1 cellular context compared by ENCODE assay signal in the genomic region with DNA sequence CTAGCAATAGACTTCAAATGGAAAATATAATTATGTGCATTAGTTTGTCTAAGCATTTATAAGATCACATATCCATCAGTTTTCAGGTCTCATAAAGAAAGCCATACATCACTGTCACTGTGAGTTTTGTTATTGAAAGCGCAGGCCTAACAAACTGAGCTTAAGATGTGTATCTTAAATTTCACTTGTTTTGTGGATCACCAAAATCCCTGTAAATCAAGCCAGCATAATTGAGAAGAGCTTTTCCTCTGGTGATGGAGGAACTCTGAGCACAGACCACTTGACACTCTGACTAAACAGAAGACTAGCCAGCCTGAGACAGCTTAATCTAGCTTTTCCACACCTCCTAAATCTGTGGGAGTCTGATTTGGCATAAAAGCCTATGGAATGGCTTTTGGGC.
TF ChIP-seq lines count a peak whose summit lies in the region.

No MANE protein-coding gene starts in this region.

TF ChIP-seq in H1, 55 proteins besides CTCF, POLR2A, EP300 and RAD21 (continued from another document):
- TF ChIP-seq, protein P1, sequence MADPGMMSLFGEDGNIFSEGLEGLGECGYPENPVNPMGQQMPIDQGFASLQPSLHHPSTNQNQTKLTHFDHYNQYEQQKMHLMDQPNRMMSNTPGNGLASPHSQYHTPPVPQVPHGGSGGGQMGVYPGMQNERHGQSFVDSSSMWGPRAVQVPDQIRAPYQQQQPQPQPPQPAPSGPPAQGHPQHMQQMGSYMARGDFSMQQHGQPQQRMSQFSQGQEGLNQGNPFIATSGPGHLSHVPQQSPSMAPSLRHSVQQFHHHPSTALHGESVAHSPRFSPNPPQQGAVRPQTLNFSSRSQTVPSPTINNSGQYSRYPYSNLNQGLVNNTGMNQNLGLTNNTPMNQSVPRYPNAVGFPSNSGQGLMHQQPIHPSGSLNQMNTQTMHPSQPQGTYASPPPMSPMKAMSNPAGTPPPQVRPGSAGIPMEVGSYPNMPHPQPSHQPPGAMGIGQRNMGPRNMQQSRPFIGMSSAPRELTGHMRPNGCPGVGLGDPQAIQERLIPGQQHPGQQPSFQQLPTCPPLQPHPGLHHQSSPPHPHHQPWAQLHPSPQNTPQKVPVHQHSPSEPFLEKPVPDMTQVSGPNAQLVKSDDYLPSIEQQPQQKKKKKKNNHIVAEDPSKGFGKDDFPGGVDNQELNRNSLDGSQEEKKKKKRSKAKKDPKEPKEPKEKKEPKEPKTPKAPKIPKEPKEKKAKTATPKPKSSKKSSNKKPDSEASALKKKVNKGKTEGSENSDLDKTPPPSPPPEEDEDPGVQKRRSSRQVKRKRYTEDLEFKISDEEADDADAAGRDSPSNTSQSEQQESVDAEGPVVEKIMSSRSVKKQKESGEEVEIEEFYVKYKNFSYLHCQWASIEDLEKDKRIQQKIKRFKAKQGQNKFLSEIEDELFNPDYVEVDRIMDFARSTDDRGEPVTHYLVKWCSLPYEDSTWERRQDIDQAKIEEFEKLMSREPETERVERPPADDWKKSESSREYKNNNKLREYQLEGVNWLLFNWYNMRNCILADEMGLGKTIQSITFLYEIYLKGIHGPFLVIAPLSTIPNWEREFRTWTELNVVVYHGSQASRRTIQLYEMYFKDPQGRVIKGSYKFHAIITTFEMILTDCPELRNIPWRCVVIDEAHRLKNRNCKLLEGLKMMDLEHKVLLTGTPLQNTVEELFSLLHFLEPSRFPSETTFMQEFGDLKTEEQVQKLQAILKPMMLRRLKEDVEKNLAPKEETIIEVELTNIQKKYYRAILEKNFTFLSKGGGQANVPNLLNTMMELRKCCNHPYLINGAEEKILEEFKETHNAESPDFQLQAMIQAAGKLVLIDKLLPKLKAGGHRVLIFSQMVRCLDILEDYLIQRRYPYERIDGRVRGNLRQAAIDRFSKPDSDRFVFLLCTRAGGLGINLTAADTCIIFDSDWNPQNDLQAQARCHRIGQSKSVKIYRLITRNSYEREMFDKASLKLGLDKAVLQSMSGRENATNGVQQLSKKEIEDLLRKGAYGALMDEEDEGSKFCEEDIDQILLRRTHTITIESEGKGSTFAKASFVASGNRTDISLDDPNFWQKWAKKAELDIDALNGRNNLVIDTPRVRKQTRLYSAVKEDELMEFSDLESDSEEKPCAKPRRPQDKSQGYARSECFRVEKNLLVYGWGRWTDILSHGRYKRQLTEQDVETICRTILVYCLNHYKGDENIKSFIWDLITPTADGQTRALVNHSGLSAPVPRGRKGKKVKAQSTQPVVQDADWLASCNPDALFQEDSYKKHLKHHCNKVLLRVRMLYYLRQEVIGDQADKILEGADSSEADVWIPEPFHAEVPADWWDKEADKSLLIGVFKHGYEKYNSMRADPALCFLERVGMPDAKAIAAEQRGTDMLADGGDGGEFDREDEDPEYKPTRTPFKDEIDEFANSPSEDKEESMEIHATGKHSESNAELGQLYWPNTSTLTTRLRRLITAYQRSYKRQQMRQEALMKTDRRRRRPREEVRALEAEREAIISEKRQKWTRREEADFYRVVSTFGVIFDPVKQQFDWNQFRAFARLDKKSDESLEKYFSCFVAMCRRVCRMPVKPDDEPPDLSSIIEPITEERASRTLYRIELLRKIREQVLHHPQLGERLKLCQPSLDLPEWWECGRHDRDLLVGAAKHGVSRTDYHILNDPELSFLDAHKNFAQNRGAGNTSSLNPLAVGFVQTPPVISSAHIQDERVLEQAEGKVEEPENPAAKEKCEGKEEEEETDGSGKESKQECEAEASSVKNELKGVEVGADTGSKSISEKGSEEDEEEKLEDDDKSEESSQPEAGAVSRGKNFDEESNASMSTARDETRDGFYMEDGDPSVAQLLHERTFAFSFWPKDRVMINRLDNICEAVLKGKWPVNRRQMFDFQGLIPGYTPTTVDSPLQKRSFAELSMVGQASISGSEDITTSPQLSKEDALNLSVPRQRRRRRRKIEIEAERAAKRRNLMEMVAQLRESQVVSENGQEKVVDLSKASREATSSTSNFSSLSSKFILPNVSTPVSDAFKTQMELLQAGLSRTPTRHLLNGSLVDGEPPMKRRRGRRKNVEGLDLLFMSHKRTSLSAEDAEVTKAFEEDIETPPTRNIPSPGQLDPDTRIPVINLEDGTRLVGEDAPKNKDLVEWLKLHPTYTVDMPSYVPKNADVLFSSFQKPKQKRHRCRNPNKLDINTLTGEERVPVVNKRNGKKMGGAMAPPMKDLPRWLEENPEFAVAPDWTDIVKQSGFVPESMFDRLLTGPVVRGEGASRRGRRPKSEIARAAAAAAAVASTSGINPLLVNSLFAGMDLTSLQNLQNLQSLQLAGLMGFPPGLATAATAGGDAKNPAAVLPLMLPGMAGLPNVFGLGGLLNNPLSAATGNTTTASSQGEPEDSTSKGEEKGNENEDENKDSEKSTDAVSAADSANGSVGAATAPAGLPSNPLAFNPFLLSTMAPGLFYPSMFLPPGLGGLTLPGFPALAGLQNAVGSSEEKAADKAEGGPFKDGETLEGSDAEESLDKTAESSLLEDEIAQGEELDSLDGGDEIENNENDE (IDR thresholded peaks at IDR 0.05; ENCODE audit: insufficient replicate concordance, low read length) = no peak
- TF ChIP-seq FOSL1 (IDR thresholded peaks at IDR 0.05; ENCODE audit: insufficient read depth, low read depth, low read length) = no peak
